In genomic region chr5:40413747-40414146, GRCh38 we compare ENCODE assay signal across 20 cellular contexts.
DNase-seq lines count a peak whose midpoint lies in the region; ATAC-seq and TF ChIP-seq lines count a peak whose summit lies in the region.
"Had no signal": no experiment of that assay in that cellular context is flagged by ENCODE, and none has a peak within 500 bp of the region (broad histone marks: within the 10 kb centered on the region; RNA-seq: fewer than 3 reads in every experiment).

No MANE protein-coding gene starts in this region.

- DNase-seq in EH (ENCODE audit: low read depth) (peak; percentile 85), LHCN-M2 (ENCODE audit: low read depth) (peak; percentile 81), astrocyte of the spinal cord (ENCODE audit: low read depth, low spot score) (peak; percentile 34), fibroblast of villous mesenchyme (ENCODE audit: low read depth) (peak; percentile 86), DMS153 treated with DMSO at 0.1 percent for 48 hours (lab: John Stamatoyannopoulos, UW; ENCODE audit: unreplicated experiment) (no peak), OCI-M2 (lab: John Stamatoyannopoulos, UW; ENCODE audit: unreplicated experiment) (no peak)
- DNase-seq in activated naive CD8-positive, alpha-beta T cell treated with anti-CD3 and anti-CD28 coated beads for 36 hours = no peak
- DNase-seq: activated CD4-positive, alpha-beta T cell treated with anti-CD3 and anti-CD28 coated beads, Interleukin-2, amount 10 ng/mL, durations not matched to agents 7 days and 5 days; activated effector memory CD4-positive, alpha-beta T cell treated with anti-CD3 and anti-CD28 coated beads, Interleukin-2, amount 50 U/mL, for 16 hours; adrenal gland; esophagus squamous epithelium; lower lobe of right lung; NCI-H1930; NK-92 treated with Interleukin-12 subunit alpha and Interleukin-12 subunit beta, amount 100 ng/mL, for 24 hours; SHP77 treated with DMSO at 0.1 percent for 48 hours; T-helper 1 cell had no signal

- TF ChIP-seq CTCF in astrocyte of the spinal cord (IDR thresholded peaks at IDR 0.05; ENCODE audit: low read depth, low read length) (no peak), fibroblast of villous mesenchyme (IDR thresholded peaks at IDR 0.05; ENCODE audit: insufficient read depth, low read depth, low read length) (no peak)

- no peaks in the 10 kb centered on the region for H3K27me3 Mint-ChIP-seq in activated naive CD8-positive, alpha-beta T cell treated with anti-CD3 and anti-CD28 coated beads for 36 hours
- H3K27me3 Mint-ChIP-seq: activated CD4-positive, alpha-beta T cell treated with anti-CD3 and anti-CD28 coated beads, Interleukin-2, amount 10 ng/mL, durations not matched to agents 7 days and 5 days; central memory CD8-positive, alpha-beta T cell had no signal

- in situ Hi-C loops in astrocyte of the spinal cord (cut with HindIII; ENCODE audit: low sequenced_read_pairs) = no loop called here

- H3K4me3 ChIP-seq in astrocyte of the spinal cord (ENCODE audit: low read depth, low read length) (no peak overlapping the region), fibroblast of villous mesenchyme (ENCODE audit: low read depth, low read length) (no peak overlapping the region)
- H3K4me3 ChIP-seq: adrenal gland, esophagus squamous epithelium, lower lobe of right lung, thoracic aorta had no signal

- H3K4me3 Mint-ChIP-seq in activated naive CD8-positive, alpha-beta T cell treated with anti-CD3 and anti-CD28 coated beads for 36 hours = no peak overlapping the region
- H3K4me3 Mint-ChIP-seq: activated CD4-positive, alpha-beta T cell treated with anti-CD3 and anti-CD28 coated beads, Interleukin-2, amount 10 ng/mL, durations not matched to agents 7 days and 5 days; central memory CD8-positive, alpha-beta T cell; stimulated activated effector memory CD8-positive, alpha-beta T cell treated with anti-CD3 and anti-CD28 coated beads, Interleukin-12 subunit alpha, Interleukin-12 subunit beta, amount 100 ng/mL, for 72 hours had no signal

- H3K36me3 Mint-ChIP-seq in activated naive CD8-positive, alpha-beta T cell treated with anti-CD3 and anti-CD28 coated beads for 36 hours = peaks cover 12% of the 10 kb centered on the region

- H3K9me3 Mint-ChIP-seq in activated naive CD8-positive, alpha-beta T cell treated with anti-CD3 and anti-CD28 coated beads for 36 hours = peaks cover 16% of the 10 kb centered on the region

- no peak overlapping the region for H3K27ac Mint-ChIP-seq in activated naive CD8-positive, alpha-beta T cell treated with anti-CD3 and anti-CD28 coated beads for 36 hours
- H3K27ac Mint-ChIP-seq: activated CD4-positive, alpha-beta T cell treated with anti-CD3 and anti-CD28 coated beads, Interleukin-2, amount 10 ng/mL, durations not matched to agents 7 days and 5 days; stimulated activated effector memory CD8-positive, alpha-beta T cell treated with anti-CD3 and anti-CD28 coated beads, Interleukin-12 subunit alpha, Interleukin-12 subunit beta, amount 100 ng/mL, for 72 hours had no signal

- H3K4me1 Mint-ChIP-seq in activated naive CD8-positive, alpha-beta T cell treated with anti-CD3 and anti-CD28 coated beads for 36 hours = peaks cover 28% of the 10 kb centered on the region

- no peak for ATAC-seq in GM19351 (IDR thresholded peaks at IDR 0.05; ENCODE audit: unreplicated experiment)
- ATAC-seq: lower lobe of right lung; stimulated activated effector memory CD8-positive, alpha-beta T cell treated with anti-CD3 and anti-CD28 coated beads, Interleukin-12 subunit alpha, Interleukin-12 subunit beta, amount 100 ng/mL, for 72 hours had no signal

Comparison
In these comparisons a context has a peak if more than half of its experiments do, and no peak if none do; other contexts are left out.
1. DNase-seq: peak in EH (single experiment), LHCN-M2 (single experiment), astrocyte of the spinal cord (single experiment) and fibroblast of villous mesenchyme (single experiment); none in activated naive CD8-positive, alpha-beta T cell treated with anti-CD3 and anti-CD28 coated beads for 36 hours (single experiment), DMS153 treated with DMSO at 0.1 percent for 48 hours (single experiment) and OCI-M2 (single experiment).